In genomic region chr6:151209071-151209831, GRCh38 we compare ENCODE assay signal across 11 cellular contexts. TPM values are rescaled to one million over a fixed set of nuclear protein-coding genes. Genes with fewer than 3 reads are reported as not detected.
DNase-seq lines count a peak whose midpoint lies in the region; ATAC-seq and TF ChIP-seq lines count a peak whose summit lies in the region.
"Had no signal": no experiment of that assay in that cellular context is flagged by ENCODE, and none has a peak within 500 bp of the region (broad histone marks: within the 10 kb centered on the region; RNA-seq: fewer than 3 reads in every experiment).

No MANE protein-coding gene starts in this region.

- no peaks in the 10 kb centered on the region for H3K4me1 Mint-ChIP-seq in activated naive CD8-positive, alpha-beta T cell treated with anti-CD3 and anti-CD28 coated beads for 36 hours
- H3K4me1 Mint-ChIP-seq in activated CD8-positive, alpha-beta T cell treated with anti-CD3 and anti-CD28 coated beads, Interleukin-2, amount 10 ng/mL, durations not matched to agents 7 days and 5 days (ENCODE audit: low read depth) = no peaks in the 10 kb centered on the region
- H3K4me1 Mint-ChIP-seq: stimulated activated memory B cell treated with anti-CD40 and anti-IgM and Interleukin-4, amounts not matched to agents 10 μg/mL and 1 μg/mL and 100 μg/mL, for 72 hours had no signal

- DNase-seq in DMS79 treated with DMSO at 0.1 percent for 48 hours (lab: John Stamatoyannopoulos, UW) = peak; percentile 24
- peak; percentile 90 for DNase-seq in NCI-H146 (lab: John Stamatoyannopoulos, UW)
- peak; percentile 44 for DNase-seq in astrocyte of the hippocampus (ENCODE audit: low read depth, low spot score)
- DNase-seq in lung microvascular endothelial cell (ENCODE audit: low read depth in 2 of 2) = peak; percentile 27 to 39
- DNase-seq in activated naive CD8-positive, alpha-beta T cell treated with anti-CD3 and anti-CD28 coated beads for 36 hours = no peak
- DNase-seq in CD1c-positive myeloid dendritic cell (ENCODE audit: extremely low spot score) = no peak
- DNase-seq in activated CD8-positive, alpha-beta T cell treated with anti-CD3 and anti-CD28 coated beads, Interleukin-2, amount 10 ng/mL, durations not matched to agents 7 days and 5 days = no peak
- DNase-seq in MM.1S = no peak
- DNase-seq: NCI-H1694 treated with DMSO at 0.1 percent for 48 hours, ovary had no signal

- no peaks in the 10 kb centered on the region for H3K36me3 ChIP-seq in MM.1S (replicated peaks; ENCODE audit: insufficient read depth, low read length)
- H3K36me3 ChIP-seq: ovary had no signal

- no peak overlapping the region for H3K9ac ChIP-seq in MM.1S (ENCODE audit: low read length)

- no peak overlapping the region for H3K4me3 ChIP-seq in MM.1S (ENCODE audit: low read length)
- H3K4me3 ChIP-seq: ovary had no signal

- no peaks in the 10 kb centered on the region for H3K36me3 Mint-ChIP-seq in activated naive CD8-positive, alpha-beta T cell treated with anti-CD3 and anti-CD28 coated beads for 36 hours
- no peaks in the 10 kb centered on the region for H3K36me3 Mint-ChIP-seq in activated CD8-positive, alpha-beta T cell treated with anti-CD3 and anti-CD28 coated beads, Interleukin-2, amount 10 ng/mL, durations not matched to agents 7 days and 5 days (ENCODE audit: low read depth)
- H3K36me3 Mint-ChIP-seq: stimulated activated memory B cell treated with anti-CD40 and anti-IgM and Interleukin-4, amounts not matched to agents 10 μg/mL and 1 μg/mL and 100 μg/mL, for 72 hours had no signal

- no peaks in the 10 kb centered on the region for H3K9me3 Mint-ChIP-seq in activated naive CD8-positive, alpha-beta T cell treated with anti-CD3 and anti-CD28 coated beads for 36 hours
- peaks cover 4% of the 10 kb centered on the region for H3K9me3 Mint-ChIP-seq in activated CD8-positive, alpha-beta T cell treated with anti-CD3 and anti-CD28 coated beads, Interleukin-2, amount 10 ng/mL, durations not matched to agents 7 days and 5 days (ENCODE audit: insufficient read depth)

- H3K4me1 ChIP-seq in MM.1S (ENCODE audit: low read length) = no peaks in the 10 kb centered on the region

- H3K9me3 ChIP-seq in MM.1S (replicated peaks; ENCODE audit: insufficient read depth, low read length) = no peaks in the 10 kb centered on the region
- H3K9me3 ChIP-seq: ovary had no signal

- no peak overlapping the region for H3K4me2 ChIP-seq in MM.1S (ENCODE audit: low read depth, low read length)

- no peaks in the 10 kb centered on the region for H3K79me2 ChIP-seq in MM.1S (ENCODE audit: low read length)

- no peak overlapping the region for H3K4me3 Mint-ChIP-seq in activated naive CD8-positive, alpha-beta T cell treated with anti-CD3 and anti-CD28 coated beads for 36 hours
- no peak overlapping the region for H3K4me3 Mint-ChIP-seq in activated CD8-positive, alpha-beta T cell treated with anti-CD3 and anti-CD28 coated beads, Interleukin-2, amount 10 ng/mL, durations not matched to agents 7 days and 5 days
- H3K4me3 Mint-ChIP-seq: stimulated activated memory B cell treated with anti-CD40 and anti-IgM and Interleukin-4, amounts not matched to agents 10 μg/mL and 1 μg/mL and 100 μg/mL, for 72 hours had no signal

- CTCF ChIA-PET in activated CD8-positive, alpha-beta T cell treated with anti-CD3 and anti-CD28 coated beads, Interleukin-2, amount 10 ng/mL, durations not matched to agents 7 days and 5 days (lab: Charles Lee) = interaction anchor here (0.6 kb wide), 1 partner anchor 217 kb away, joined by 3 read pairs; no protein-coding TSS in a partner anchor

- no peaks in the 10 kb centered on the region for H4K20me1 ChIP-seq in MM.1S (ENCODE audit: insufficient read depth, low read length)

- POLR2A ChIA-PET in activated CD8-positive, alpha-beta T cell treated with anti-CD3 and anti-CD28 coated beads, Interleukin-2, amount 10 ng/mL, durations not matched to agents 7 days and 5 days (lab: Charles Lee) = no interaction called here

- no peak overlapping the region for H3K27ac ChIP-seq in MM.1S (ENCODE audit: low read length)
- H3K27ac ChIP-seq: ovary had no signal

- H2AFZ ChIP-seq in MM.1S (ENCODE audit: low read length) = no peak overlapping the region

- H3K9me2 ChIP-seq in MM.1S (replicated peaks; ENCODE audit: insufficient read depth, low read length) = no peaks in the 10 kb centered on the region

- no peaks in the 10 kb centered on the region for H3F3A ChIP-seq in MM.1S (ENCODE audit: insufficient read depth, low read length)

- H3K27ac Mint-ChIP-seq in activated naive CD8-positive, alpha-beta T cell treated with anti-CD3 and anti-CD28 coated beads for 36 hours = no peak overlapping the region
- no peak overlapping the region for H3K27ac Mint-ChIP-seq in activated CD8-positive, alpha-beta T cell treated with anti-CD3 and anti-CD28 coated beads, Interleukin-2, amount 10 ng/mL, durations not matched to agents 7 days and 5 days
- H3K27ac Mint-ChIP-seq: stimulated activated memory B cell treated with anti-CD40 and anti-IgM and Interleukin-4, amounts not matched to agents 10 μg/mL and 1 μg/mL and 100 μg/mL, for 72 hours had no signal

- TF ChIP-seq CTCF in MM.1S (IDR thresholded peaks at IDR 0.05; ENCODE audit: low read length) = no peak

- ATAC-seq in activated CD8-positive, alpha-beta T cell treated with anti-CD3 and anti-CD28 coated beads, Interleukin-2, amount 10 ng/mL, durations not matched to agents 7 days and 5 days = no peak
- ATAC-seq: stimulated activated memory B cell treated with anti-CD40 and anti-IgM and Interleukin-4, amounts not matched to agents 10 μg/mL and 1 μg/mL and 100 μg/mL, for 72 hours had no signal

- no peaks in the 10 kb centered on the region for H3K27me3 ChIP-seq in MM.1S (replicated peaks; ENCODE audit: insufficient read depth, low read length)
- H3K27me3 ChIP-seq: ovary had no signal

- peaks cover 28% of the 10 kb centered on the region for H3K27me3 Mint-ChIP-seq in activated naive CD8-positive, alpha-beta T cell treated with anti-CD3 and anti-CD28 coated beads for 36 hours
- H3K27me3 Mint-ChIP-seq in activated CD8-positive, alpha-beta T cell treated with anti-CD3 and anti-CD28 coated beads, Interleukin-2, amount 10 ng/mL, durations not matched to agents 7 days and 5 days (ENCODE audit: low read depth) = peaks cover 12% of the 10 kb centered on the region

RNA-seq across cellular contexts. Expression of gene AKAP12, which starts 30.5 kb away (rescaled TPM):
- 250 and 900 TPM in 2 replicates for total RNA-seq in lung microvascular endothelial cell
- total RNA-seq in activated naive CD8-positive, alpha-beta T cell treated with anti-CD3 and anti-CD28 coated beads for 36 hours = 1 to 10 TPM; 1.8 to 2.3 TPM
- total RNA-seq in activated CD8-positive, alpha-beta T cell treated with anti-CD3 and anti-CD28 coated beads, Interleukin-2, amount 10 ng/mL, durations not matched to agents 7 days and 5 days = under 1 TPM; 0.05 to 0.08 TPM

Comparison
In these comparisons a context has a peak if more than half of its experiments do, and no peak if none do; other contexts are left out.
1. DNase-seq: peak in DMS79 treated with DMSO at 0.1 percent for 48 hours (single experiment), NCI-H146 (single experiment), astrocyte of the hippocampus (single experiment) and lung microvascular endothelial cell (2 of 2); none in activated naive CD8-positive, alpha-beta T cell treated with anti-CD3 and anti-CD28 coated beads for 36 hours (single experiment), CD1c-positive myeloid dendritic cell (single experiment), activated CD8-positive, alpha-beta T cell treated with anti-CD3 and anti-CD28 coated beads, Interleukin-2, amount 10 ng/mL, durations not matched to agents 7 days and 5 days (single experiment) and MM.1S (single experiment).
2. RNA of gene AKAP12, which starts 30.5 kb away (total RNA-seq): 250 to 900 TPM in lung microvascular endothelial cell; 1.8 to 2.3 TPM in activated naive CD8-positive, alpha-beta T cell treated with anti-CD3 and anti-CD28 coated beads for 36 hours and 0.05 to 0.08 TPM in activated CD8-positive, alpha-beta T cell treated with anti-CD3 and anti-CD28 coated beads, Interleukin-2, amount 10 ng/mL, durations not matched to agents 7 days and 5 days; every median in the first group is over 10 times any median in the second.